In the genomic region with DNA sequence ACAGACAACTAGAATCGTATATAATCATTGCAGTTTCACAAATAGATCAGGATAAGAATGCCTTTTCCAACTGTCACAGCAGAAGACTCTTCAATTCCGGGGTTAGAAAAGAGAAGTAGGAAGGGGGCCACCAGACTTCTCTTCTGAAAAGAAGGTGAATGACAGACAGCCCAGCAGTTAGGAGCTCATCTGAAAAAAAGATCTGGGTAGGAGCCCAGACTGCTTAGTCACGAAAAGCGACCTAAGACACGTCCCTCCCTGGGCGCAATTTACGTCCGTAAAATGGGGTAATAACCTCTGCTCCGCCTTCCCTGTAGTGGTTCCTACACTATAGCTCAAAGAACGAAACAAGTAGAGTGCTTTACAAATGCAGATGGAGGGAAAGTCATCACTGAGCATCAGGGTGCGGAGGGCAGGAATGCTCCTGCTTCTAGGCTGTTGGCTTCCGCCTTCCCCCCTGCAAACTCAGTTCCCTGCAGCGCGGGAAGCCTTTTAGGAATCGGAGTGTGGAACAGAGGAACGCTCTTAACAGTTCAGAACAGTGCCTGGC, we compare ENCODE assay signal across 8 cellular contexts. TPM values are rescaled to one million over a fixed set of nuclear protein-coding genes. Genes with fewer than 3 reads are reported as not detected.
DNase-seq lines count a peak whose midpoint lies in the region; TF ChIP-seq lines count a peak whose summit lies in the region.

No MANE protein-coding gene starts in this region.

- H3K4me2 ChIP-seq in SU-DHL-6 (ENCODE audit: low read depth, low read length, poor library complexity, severe bottlenecking), result peak overlapping the region; percentile 84

- DNase-seq in GM10248 (ENCODE audit: extremely low spot score), result peak; percentile 64
- DNase-seq in H4 (ENCODE audit: low spot score), result peak; percentile 77
- peak; percentile 70 to 71 for DNase-seq in Kasumi-1 (lab: John Stamatoyannopoulos, UW)
- DNase-seq in brain pericyte (ENCODE audit: low read depth, low spot score), result peak; percentile 25
- DNase-seq in kidney tubule cell (ENCODE audit: low spot score), result peak; percentile 81
- peak; percentile 20 to 43 (median 37) for DNase-seq in stimulated activated CD4-positive, alpha-beta T cell treated with anti-CD3 and anti-CD28 coated beads, TNF-alpha, amount 100 ng/mL, for 24 hours (ENCODE audit: low read depth in 3 of 3)
- no peak for DNase-seq in posterior vena cava (ENCODE audit: low spot score)

- H3K4me3 ChIP-seq in SU-DHL-6 (ENCODE audit: insufficient read depth, low read length, poor library complexity, severe bottlenecking), result peak overlapping the region; percentile 89

- peaks cover 70% of the 10 kb centered on the region for H3K79me2 ChIP-seq in SU-DHL-6 (ENCODE audit: insufficient read depth, low read length)

- H3K9me3 ChIP-seq in SU-DHL-6 (ENCODE audit: insufficient read depth, low read length), result no peaks in the 10 kb centered on the region

- TF ChIP-seq CTCF in GM10248 (IDR thresholded peaks at IDR 0.05; ENCODE audit: control extremely low read depth, extremely low read depth, low read depth, missing control alignments) (no peak), SU-DHL-6 (IDR thresholded peaks at IDR 0.05; ENCODE audit: insufficient read depth, low read length, poor library complexity, severe bottlenecking) (no peak)

- POLR2A ChIA-PET in GM10248 (lab: Yijun Ruan, JAX), result interaction anchor here (1.1 to 1.2 kb wide), 2 partner anchors 10 to 149 kb away, joined by 3 to 7 read pairs; a partner anchor contains a TSS

- H3K36me3 ChIP-seq in SU-DHL-6 (ENCODE audit: low read length), result peaks cover 31% of the 10 kb centered on the region

- H2AFZ ChIP-seq in SU-DHL-6 (ENCODE audit: low read depth, low read length, severe bottlenecking), result peak overlapping the region; percentile 72

- H3F3A ChIP-seq in SU-DHL-6 (ENCODE audit: insufficient read depth), result peaks cover 9% of the 10 kb centered on the region; the same call in 1 of the 2 replicates

- intact Hi-C loops in posterior vena cava (cut with DNase I), result loop anchor here in 1 of 2 donors (5.0 kb wide), 1 partner anchor 276 kb away; no protein-coding TSS in a partner anchor

- H3K27ac ChIP-seq in SU-DHL-6 (ENCODE audit: low read depth, low read length), result peak overlapping the region; percentile 78

- no peaks in the 10 kb centered on the region for H4K20me1 ChIP-seq in SU-DHL-6 (ENCODE audit: low read depth, low read length)

- H3K9me2 ChIP-seq in SU-DHL-6 (replicated peaks; ENCODE audit: insufficient read depth, low read length), result no peaks in the 10 kb centered on the region

- H3K27me3 ChIP-seq in SU-DHL-6 (ENCODE audit: low read length), result no peaks in the 10 kb centered on the region

- peak overlapping the region; percentile 85 for H3K9ac ChIP-seq in SU-DHL-6 (ENCODE audit: low read length)

- CTCF ChIA-PET in GM10248 (lab: Yijun Ruan, JAX), result interaction anchor here (0.8 to 3.9 kb wide), 9 partner anchors 8 to 319 kb away, joined by 3 to 20 read pairs (median 4); no protein-coding TSS in a partner anchor

RNA-seq across cellular contexts. Expression of a gene that starts 0.6 kb away (rescaled TPM):
- total RNA-seq in H4 (2014; rRNA removed; shearing (Covaris generic)), result 29.4 and 31.1 TPM in 2 replicates
- total RNA-seq in posterior vena cava, result under 1 TPM; 0.46 to 0.52 TPM

RNA-seq across cellular contexts. Expression of a gene that starts 0.8 kb away (rescaled TPM):
- 9.7 and 15.0 TPM in 2 replicates for total RNA-seq in H4 (2014; rRNA removed; shearing (Covaris generic))
- 10 to 100 TPM; 29.6 to 31.6 TPM for total RNA-seq in posterior vena cava

RNA-seq across cellular contexts. Expression of a gene that starts 37.6 kb away (rescaled TPM):
- 19.9 and 23.0 TPM in 2 replicates for total RNA-seq in H4 (2014; rRNA removed; shearing (Covaris generic))
- 10 to 100 TPM; 19.9 to 23.2 TPM for total RNA-seq in posterior vena cava

Comparison
In these comparisons a context has a peak if more than half of its experiments do, and no peak if none do; other contexts are left out.
1. RNA of a gene that starts 0.6 kb away (total RNA-seq): 29.4 to 31.1 TPM in H4; 0.46 to 0.52 TPM in posterior vena cava; every median in the first group is over 10 times any median in the second.